In genomic region chr5:145931718-145932117, GRCh38 we compare ENCODE assay signal across 1 cellular context.
TF ChIP-seq lines count a peak whose summit lies in the region.

No MANE protein-coding gene starts in this region.

TF ChIP-seq in SK-N-SH, 30 proteins besides CTCF, POLR2A, EP300 and RAD21 (continued from another document):
- peak; percentile 23; the same call in 1 of the 2 replicates for TF ChIP-seq NFIC (IDR thresholded peaks at IDR 0.05; ENCODE audit: borderline replicate concordance)
- TF ChIP-seq EZH2phosphoT487 (IDR thresholded peaks at IDR 0.05; ENCODE audit: borderline replicate concordance, low read depth), result no peak
